ENCODE assay signal across 16 cellular contexts in the genomic region with DNA sequence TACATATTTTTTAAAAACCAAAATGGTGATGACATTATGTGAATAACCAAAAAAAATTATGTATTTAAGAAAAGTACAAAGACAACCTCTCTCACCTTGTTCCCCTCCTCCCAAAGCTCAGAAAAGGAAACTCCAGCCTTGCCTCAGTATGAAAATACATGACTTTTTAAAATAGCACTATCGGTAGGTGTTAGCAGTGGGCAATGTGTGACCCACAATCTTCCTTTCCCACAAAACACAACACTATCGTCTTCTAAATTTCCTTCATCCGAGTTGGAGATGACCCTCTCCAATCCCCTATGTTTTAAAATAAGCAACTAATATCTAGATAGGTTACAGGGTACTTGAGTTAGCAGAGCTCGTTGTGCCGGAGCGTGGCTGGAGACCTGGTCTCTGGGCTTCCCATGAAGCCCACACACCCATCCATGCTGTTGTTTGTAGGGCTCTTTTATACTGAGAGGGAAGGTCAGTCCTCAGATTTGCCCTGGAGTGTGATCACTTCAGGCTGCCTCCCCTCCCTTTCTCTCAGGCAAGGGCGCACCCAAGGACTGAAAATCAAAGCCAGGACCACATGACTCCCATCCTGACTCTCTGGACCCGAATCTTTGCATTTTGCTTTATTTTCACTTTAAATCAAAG.
"Had no signal": no experiment of that assay in that cellular context is flagged by ENCODE, and none has a peak within 500 bp of the region (broad histone marks: within the 10 kb centered on the region; RNA-seq: fewer than 3 reads in every experiment).

No MANE protein-coding gene starts in this region.

- DNase-seq: effector memory CD4-positive, alpha-beta T cell; esophagus squamous epithelium; foreskin fibroblast; kidney; left cardiac atrium; left ventricle myocardium inferior; lower lobe of right lung; psoas muscle; retina; right lobe of liver; stimulated activated CD4-positive, alpha-beta T cell treated with anti-CD3 and anti-CD28 coated beads, Interleukin-4, amount 100 ng/mL, for 24 hours; stimulated activated naive B cell treated with anti-CD40 and anti-IgM and Interleukin-4, amounts not matched to agents 10 μg/mL and 1 μg/mL and 100 μg/mL, for 72 hours; stimulated activated naive CD8-positive, alpha-beta T cell treated with anti-CD3 and anti-CD28 coated beads, Interleukin-15, amount 100 ng/mL, for 72 hours; testis had no signal

- H3K9me3 Mint-ChIP-seq: memory B cell; mesothelial cell of epicardium; stimulated activated naive B cell treated with anti-CD40 and anti-IgM and Interleukin-4, amounts not matched to agents 10 μg/mL and 1 μg/mL and 100 μg/mL, for 72 hours; stimulated activated naive CD8-positive, alpha-beta T cell treated with anti-CD3 and anti-CD28 coated beads, Interleukin-15, amount 100 ng/mL, for 72 hours had no signal

- H3K27ac Mint-ChIP-seq: memory B cell; mesothelial cell of epicardium; stimulated activated naive B cell treated with anti-CD40 and anti-IgM and Interleukin-4, amounts not matched to agents 10 μg/mL and 1 μg/mL and 100 μg/mL, for 72 hours; stimulated activated naive CD8-positive, alpha-beta T cell treated with anti-CD3 and anti-CD28 coated beads, Interleukin-15, amount 100 ng/mL, for 72 hours had no signal

- ATAC-seq: left cardiac atrium; lower lobe of right lung; psoas muscle; right lobe of liver; stimulated activated naive B cell treated with anti-CD40 and anti-IgM and Interleukin-4, amounts not matched to agents 10 μg/mL and 1 μg/mL and 100 μg/mL, for 72 hours; stimulated activated naive CD8-positive, alpha-beta T cell treated with anti-CD3 and anti-CD28 coated beads, Interleukin-15, amount 100 ng/mL, for 72 hours had no signal

- H3K36me3 Mint-ChIP-seq: mesothelial cell of epicardium had no signal

- H3K4me3 Mint-ChIP-seq: memory B cell; mesothelial cell of epicardium; stimulated activated naive B cell treated with anti-CD40 and anti-IgM and Interleukin-4, amounts not matched to agents 10 μg/mL and 1 μg/mL and 100 μg/mL, for 72 hours; stimulated activated naive CD8-positive, alpha-beta T cell treated with anti-CD3 and anti-CD28 coated beads, Interleukin-15, amount 100 ng/mL, for 72 hours had no signal

- H3K27me3 Mint-ChIP-seq: memory B cell; stimulated activated naive B cell treated with anti-CD40 and anti-IgM and Interleukin-4, amounts not matched to agents 10 μg/mL and 1 μg/mL and 100 μg/mL, for 72 hours; stimulated activated naive CD8-positive, alpha-beta T cell treated with anti-CD3 and anti-CD28 coated beads, Interleukin-15, amount 100 ng/mL, for 72 hours had no signal
